In the genomic region with DNA sequence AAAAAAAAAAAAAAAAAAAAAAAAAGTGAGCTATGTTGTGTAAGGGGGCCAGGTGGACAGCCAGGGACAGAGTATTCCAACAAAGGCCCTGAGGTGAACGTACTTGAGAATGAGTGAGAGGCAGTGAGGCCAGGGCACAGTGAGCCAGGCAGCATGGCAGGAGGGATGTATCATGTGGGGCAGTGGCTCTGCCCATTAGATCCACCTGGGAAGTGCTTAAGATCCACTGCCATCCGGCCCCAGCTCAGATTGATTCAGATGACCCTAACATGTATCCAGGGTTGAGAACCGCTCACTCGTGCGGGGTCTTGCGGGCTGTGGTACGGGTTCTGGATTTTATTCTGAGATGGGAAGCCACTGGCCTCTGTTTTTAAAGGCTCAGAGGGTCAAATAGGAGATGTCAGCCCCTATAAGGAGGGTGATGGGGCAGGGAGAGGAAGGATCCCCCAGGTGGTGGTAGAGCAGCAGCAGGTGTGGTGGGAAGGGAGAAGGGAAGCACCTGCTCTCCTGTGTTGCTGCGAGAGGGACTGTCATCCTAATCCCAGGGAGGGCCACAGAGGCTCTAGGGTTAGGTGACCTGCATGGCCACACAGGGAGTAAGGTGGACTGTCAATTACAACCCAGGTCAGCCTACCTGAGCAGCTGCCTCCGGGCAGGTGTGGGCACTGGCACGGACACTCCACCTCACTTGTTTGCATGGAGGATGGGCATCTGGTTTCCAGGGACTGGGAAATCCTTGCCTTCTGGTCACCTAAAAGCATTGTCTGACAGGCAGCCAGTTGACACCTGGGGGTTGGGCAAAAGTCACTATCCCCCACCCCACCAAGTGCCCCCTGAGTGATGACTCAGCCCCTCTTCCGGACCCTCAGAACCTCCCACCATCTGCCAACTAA, we compare ENCODE assay signal across 15 cellular contexts. TPM values are rescaled to one million over a fixed set of nuclear protein-coding genes. Genes with fewer than 3 reads are reported as not detected.
DNase-seq lines count a peak whose midpoint lies in the region; ATAC-seq lines count a peak whose summit lies in the region.
"Had no signal": no experiment of that assay in that cellular context is flagged by ENCODE, and none has a peak within 500 bp of the region (broad histone marks: within the 10 kb centered on the region; RNA-seq: fewer than 3 reads in every experiment).

No MANE protein-coding gene starts in this region.

- no peak for ATAC-seq in activated CD4-positive, CD25-positive, alpha-beta regulatory T cell treated with anti-CD3 and anti-CD28 coated beads, Interleukin-2, amount 50 U/mL, for 24 hours
- ATAC-seq in sciatic nerve, result no peak
- no peak for ATAC-seq in HG02938 (IDR thresholded peaks at IDR 0.05; ENCODE audit: unreplicated experiment)
- ATAC-seq: CD8-positive, alpha-beta T cell had no signal

- H3K4me2 ChIP-seq in mesendoderm (ENCODE audit: low read length), result no peak overlapping the region

- no peak overlapping the region for H3K27ac ChIP-seq in mesendoderm (ENCODE audit: low read depth, low read length)
- H3K27ac ChIP-seq: VCaP had no signal

- no peak overlapping the region for H3K4me3 ChIP-seq in mesendoderm (ENCODE audit: low read length)

- no peaks in the 10 kb centered on the region for H3K79me1 ChIP-seq in mesendoderm (ENCODE audit: low read length)

- no peak overlapping the region for H2BK5ac ChIP-seq in mesendoderm (ENCODE audit: low read length)

- no peak overlapping the region for H4K8ac ChIP-seq in mesendoderm (ENCODE audit: low read depth, low read length)

- H3K27me3 ChIP-seq in mesendoderm (ENCODE audit: insufficient read depth, low read length, poor library complexity), result no peaks in the 10 kb centered on the region

- H3K4me1 ChIP-seq in mesendoderm (ENCODE audit: control insufficient read depth, low read depth, low read length), result no peaks in the 10 kb centered on the region

- no peak overlapping the region for H3K18ac ChIP-seq in mesendoderm (ENCODE audit: low read length)

- no peak overlapping the region for H4K5ac ChIP-seq in mesendoderm (ENCODE audit: low read length)

- no peaks in the 10 kb centered on the region for H3K36me3 ChIP-seq in mesendoderm (ENCODE audit: control insufficient read depth, insufficient read depth, low read length)

- H3K4ac ChIP-seq in mesendoderm (ENCODE audit: low read depth, low read length), result no peak overlapping the region

- DNase-seq in activated CD4-positive, CD25-positive, alpha-beta regulatory T cell treated with anti-CD3 and anti-CD28 coated beads, Interleukin-2, amount 50 U/mL, for 72 hours, result peak; percentile 17
- DNase-seq in NCI-H146 treated with DMSO at 0.1 percent for 48 hours (lab: John Stamatoyannopoulos, UW; ENCODE audit: unreplicated experiment), result peak; percentile 71
- peak; percentile 41 for DNase-seq in ecto neural progenitor cell (ENCODE audit: low spot score)
- DNase-seq in sciatic nerve (ENCODE audit: low spot score), result peak; percentile 36
- no peak for DNase-seq in mesendoderm
- DNase-seq in AML-193 (lab: John Stamatoyannopoulos, UW), result no peak
- DNase-seq: CD8-positive, alpha-beta T cell; effector memory CD4-positive, alpha-beta T cell; NCI-H2107; NCI-H774; stimulated activated naive B cell treated with anti-CD40 and anti-IgM and Interleukin-4, amounts not matched to agents 10 μg/mL and 1 μg/mL and 100 μg/mL, for 72 hours; T-helper 1 cell had no signal

- no peak overlapping the region for H3K23ac ChIP-seq in mesendoderm (ENCODE audit: low read length)

- H2AK5ac ChIP-seq in mesendoderm (ENCODE audit: low read length), result no peak overlapping the region

- no peak overlapping the region for H2BK15ac ChIP-seq in mesendoderm (replicated peaks; ENCODE audit: low read depth)

- intact Hi-C loops in sciatic nerve (cut with DNase I), result no loop called here

- no peak overlapping the region for H2BK120ac ChIP-seq in mesendoderm (ENCODE audit: low read depth, low read length)

- no peak overlapping the region for H3K9ac ChIP-seq in mesendoderm (ENCODE audit: low read length)

- no peak overlapping the region for H3K56ac ChIP-seq in mesendoderm (ENCODE audit: low read length)

- WGBS in mesendoderm (ENCODE audit: extremely low coverage, insufficient coverage, low lambda C conversion rate), result no CpG with 5 or more reads among the region's 11 CpGs

- no peaks in the 10 kb centered on the region for H3K79me2 ChIP-seq in mesendoderm (ENCODE audit: control insufficient read depth, insufficient read depth, low read length)

RNA-seq across cellular contexts. Expression of a gene that starts 31.6 kb away (rescaled TPM):
- 9.4 TPM for total RNA-seq in sciatic nerve
- polyA plus RNA-seq in mesendoderm (2013, experiment 1 of 2), result 9.1 TPM
- polyA plus RNA-seq in mesendoderm (2013, experiment 2 of 2), result 8.9 TPM

Comparison
In these comparisons a context has a peak if more than half of its experiments do, and no peak if none do; other contexts are left out.
1. DNase-seq: peak in activated CD4-positive, CD25-positive, alpha-beta regulatory T cell treated with anti-CD3 and anti-CD28 coated beads, Interleukin-2, amount 50 U/mL, for 72 hours (single experiment), NCI-H146 treated with DMSO at 0.1 percent for 48 hours (single experiment), ecto neural progenitor cell (single experiment) and sciatic nerve (single experiment); none in mesendoderm (single experiment) and AML-193 (0 of 2).